In genomic region chr4:140332734-140333133, GRCh38 we compare ENCODE assay signal across 32 cellular contexts.
"Had no signal": no experiment of that assay in that cellular context is flagged by ENCODE, and none has a peak within 500 bp of the region (broad histone marks: within the 10 kb centered on the region; RNA-seq: fewer than 3 reads in every experiment).

No MANE protein-coding gene starts in this region.

- H3K4me3 ChIP-seq: ascending aorta, breast epithelium, cardiac muscle cell, coronary artery, dorsolateral prefrontal cortex, esophagus muscularis mucosa, heart left ventricle had no signal

- H3K27me3 ChIP-seq: ascending aorta, breast epithelium, cardiac muscle cell, dorsolateral prefrontal cortex, esophagus muscularis mucosa, heart left ventricle had no signal

- H3K9me3 ChIP-seq: ascending aorta, breast epithelium, esophagus muscularis mucosa, heart left ventricle had no signal

- H3K4me1 ChIP-seq: ascending aorta, breast epithelium, esophagus muscularis mucosa, foreskin keratinocyte had no signal

- H3K9me3 Mint-ChIP-seq: activated CD4-positive, alpha-beta T cell treated with anti-CD3 and anti-CD28 coated beads, Interleukin-2, amount 10 ng/mL, durations not matched to agents 7 days and 5 days; activated CD8-positive, alpha-beta T cell treated with anti-CD3 and anti-CD28 coated beads for 36 hours; activated naive CD4-positive, alpha-beta T cell treated with anti-CD3 and anti-CD28 coated beads for 36 hours; activated naive CD4-positive, alpha-beta T cell treated with anti-CD3 and anti-CD28 coated beads, Interleukin-2, amount 50 U/mL, for 24 hours; activated naive CD8-positive, alpha-beta T cell treated with anti-CD3 and anti-CD28 coated beads for 36 hours; activated T-helper 1 cell treated with anti-CD3 and anti-CD28 coated beads, Interleukin-12 subunit alpha, Interleukin-12 subunit beta, Interleukin-2, Interleukin-4 antibody, amounts not matched to agents 30 ng/mL and 10 ng/mL and 1 ng/mL, durations not matched to agents 14 hours and 24 hours and 36 hours; activated T-helper 2 cell treated with anti-CD3 and anti-CD28 coated beads, Interferon-gamma antibody, Interleukin-2, Interleukin-4, amounts not matched to agents 10 μg/mL and 5 μg/mL and 100 μg/mL, durations not matched to agents 14 hours and 24 hours and 36 hours; dendritic cell treated with granulocyte-macrophage colony-stimulating factor and Interleukin-4, amounts not matched to agents 40 ng/mL and 50 ng/mL, for 4 days; endodermal cell; T-helper 2 cell treated with Interferon-gamma antibody and Interleukin-4, amounts not matched to agents 5 μg/mL and 100 μg/mL, for 36 hours had no signal

- H3K4me1 Mint-ChIP-seq: activated naive CD4-positive, alpha-beta T cell treated with anti-CD3 and anti-CD28 coated beads, Interleukin-2, amount 50 U/mL, for 24 hours; activated naive CD8-positive, alpha-beta T cell treated with anti-CD3 and anti-CD28 coated beads for 36 hours; endodermal cell had no signal

- H3K27ac Mint-ChIP-seq: activated CD4-positive, alpha-beta T cell treated with anti-CD3 and anti-CD28 coated beads, Interleukin-2, amount 10 ng/mL, durations not matched to agents 7 days and 5 days; activated CD8-positive, alpha-beta T cell treated with anti-CD3 and anti-CD28 coated beads for 36 hours; activated naive CD4-positive, alpha-beta T cell treated with anti-CD3 and anti-CD28 coated beads for 36 hours; activated naive CD4-positive, alpha-beta T cell treated with anti-CD3 and anti-CD28 coated beads, Interleukin-2, amount 50 U/mL, for 24 hours; activated naive CD8-positive, alpha-beta T cell treated with anti-CD3 and anti-CD28 coated beads for 36 hours; activated T-helper 1 cell treated with anti-CD3 and anti-CD28 coated beads, Interleukin-12 subunit alpha, Interleukin-12 subunit beta, Interleukin-2, Interleukin-4 antibody, amounts not matched to agents 30 ng/mL and 10 ng/mL and 1 ng/mL, durations not matched to agents 14 hours and 24 hours and 36 hours; activated T-helper 2 cell treated with anti-CD3 and anti-CD28 coated beads, Interferon-gamma antibody, Interleukin-2, Interleukin-4, amounts not matched to agents 10 μg/mL and 5 μg/mL and 100 μg/mL, durations not matched to agents 14 hours and 24 hours and 36 hours; brain; dendritic cell treated with granulocyte-macrophage colony-stimulating factor and Interleukin-4, amounts not matched to agents 40 ng/mL and 50 ng/mL, for 4 days; endodermal cell; T-helper 17 cell; T-helper 2 cell treated with Interferon-gamma antibody and Interleukin-4, amounts not matched to agents 5 μg/mL and 100 μg/mL, for 36 hours; WTC11 had no signal

- H3K36me3 ChIP-seq: ascending aorta, breast epithelium, cardiac muscle cell, esophagus muscularis mucosa, heart left ventricle had no signal

- H3K27ac ChIP-seq: ascending aorta, breast epithelium, cardiac muscle cell, coronary artery, dorsolateral prefrontal cortex, esophagus muscularis mucosa, foreskin keratinocyte, heart left ventricle had no signal

- H3K36me3 Mint-ChIP-seq: activated naive CD4-positive, alpha-beta T cell treated with anti-CD3 and anti-CD28 coated beads, Interleukin-2, amount 50 U/mL, for 24 hours; activated naive CD8-positive, alpha-beta T cell treated with anti-CD3 and anti-CD28 coated beads for 36 hours; brain; WTC11 had no signal

- DNase-seq: activated CD4-positive, alpha-beta T cell treated with anti-CD3 and anti-CD28 coated beads for 1 hour; activated CD4-positive, alpha-beta T cell treated with anti-CD3 and anti-CD28 coated beads for 4 hours; activated CD4-positive, alpha-beta T cell treated with anti-CD3 and anti-CD28 coated beads, Interleukin-2, amount 10 ng/mL, durations not matched to agents 7 days and 5 days; activated CD4-positive, alpha-beta T cell treated with anti-CD3 and anti-CD28 coated beads, Interleukin-2, amount 50 U/mL, for 48 hours; activated CD8-positive, alpha-beta memory T cell treated with anti-CD3 and anti-CD28 coated beads for 24 hours; activated CD8-positive, alpha-beta T cell treated with anti-CD3 and anti-CD28 coated beads for 36 hours; activated effector memory CD4-positive, alpha-beta T cell treated with anti-CD3 and anti-CD28 coated beads, Interleukin-2, amount 50 U/mL, for 16 hours; activated naive CD4-positive, alpha-beta T cell treated with anti-CD3 and anti-CD28 coated beads for 36 hours; activated naive CD8-positive, alpha-beta T cell treated with anti-CD3 and anti-CD28 coated beads for 36 hours; activated T-cell treated with anti-CD3 and anti-CD28 coated beads, Interleukin-2, amount 50 U/mL, for 1 hour; activated T-cell treated with anti-CD3 and anti-CD28 coated beads, Interleukin-2, amount 50 U/mL, for 48 hours; central memory CD4-positive, alpha-beta T cell; dorsolateral prefrontal cortex; effector memory CD4-positive, alpha-beta T cell; endodermal cell; erythroblast; foreskin keratinocyte; heart left ventricle; T-helper 1 cell; T-helper 17 cell had no signal

- H3K27me3 Mint-ChIP-seq: activated naive CD4-positive, alpha-beta T cell treated with anti-CD3 and anti-CD28 coated beads, Interleukin-2, amount 50 U/mL, for 24 hours; activated naive CD8-positive, alpha-beta T cell treated with anti-CD3 and anti-CD28 coated beads for 36 hours had no signal

- H3K4me3 Mint-ChIP-seq: activated CD4-positive, alpha-beta T cell treated with anti-CD3 and anti-CD28 coated beads, Interleukin-2, amount 10 ng/mL, durations not matched to agents 7 days and 5 days; activated CD8-positive, alpha-beta T cell treated with anti-CD3 and anti-CD28 coated beads for 36 hours; activated naive CD4-positive, alpha-beta T cell treated with anti-CD3 and anti-CD28 coated beads for 36 hours; activated naive CD4-positive, alpha-beta T cell treated with anti-CD3 and anti-CD28 coated beads, Interleukin-2, amount 50 U/mL, for 24 hours; activated naive CD8-positive, alpha-beta T cell treated with anti-CD3 and anti-CD28 coated beads for 36 hours; activated T-helper 1 cell treated with anti-CD3 and anti-CD28 coated beads, Interleukin-12 subunit alpha, Interleukin-12 subunit beta, Interleukin-2, Interleukin-4 antibody, amounts not matched to agents 30 ng/mL and 10 ng/mL and 1 ng/mL, durations not matched to agents 14 hours and 24 hours and 36 hours; brain; dendritic cell treated with granulocyte-macrophage colony-stimulating factor and Interleukin-4, amounts not matched to agents 40 ng/mL and 50 ng/mL, for 4 days; endodermal cell; T-helper 17 cell; T-helper 2 cell treated with Interferon-gamma antibody and Interleukin-4, amounts not matched to agents 5 μg/mL and 100 μg/mL, for 36 hours; WTC11 had no signal

- ATAC-seq: activated CD8-positive, alpha-beta T cell treated with anti-CD3 and anti-CD28 coated beads for 36 hours; foreskin keratinocyte; heart left ventricle; T-helper 17 cell; WTC11 had no signal
